8 cellular contexts compared by ENCODE assay signal in the genomic region with DNA sequence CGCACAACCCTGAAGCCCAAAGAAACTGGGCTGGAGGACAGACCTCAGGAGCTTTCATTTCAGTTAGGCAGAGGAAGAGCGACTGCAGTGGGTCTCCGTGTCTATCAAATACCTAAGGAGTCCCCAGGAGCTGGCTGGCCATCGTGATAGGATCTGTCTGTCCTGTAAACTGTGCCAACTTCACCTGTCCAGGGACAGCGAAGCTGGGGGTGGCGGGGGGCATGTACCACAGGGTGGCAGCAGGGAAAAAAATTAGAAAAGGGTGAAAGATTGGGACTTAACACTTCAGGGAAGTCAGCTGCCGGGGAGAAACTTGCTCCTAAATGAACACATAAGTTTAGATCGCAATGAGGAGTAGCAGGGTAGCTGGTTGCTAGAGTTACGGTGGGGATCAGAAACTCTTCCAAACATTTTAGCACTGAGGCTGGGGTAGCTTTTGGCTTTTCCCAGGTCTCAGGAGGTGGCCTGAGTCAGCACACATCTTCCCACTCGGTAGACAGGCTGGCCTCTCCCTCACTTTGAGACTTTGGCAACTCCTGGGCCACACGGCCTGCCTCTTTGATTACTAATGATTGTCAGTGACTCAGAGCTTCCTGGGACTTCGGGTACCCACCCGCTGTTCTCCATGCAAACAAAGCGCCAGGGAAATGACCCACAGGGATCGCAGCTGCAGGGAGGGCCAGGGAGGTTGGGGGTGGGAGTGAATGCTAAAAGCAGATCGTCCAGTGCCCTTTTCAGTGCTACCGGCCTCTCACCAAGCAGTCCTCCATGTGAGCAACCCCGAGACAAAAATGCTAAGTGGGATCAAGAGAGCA. TPM values are rescaled to one million over a fixed set of nuclear protein-coding genes. Genes with fewer than 3 reads are reported as not detected.
DNase-seq lines count a peak whose midpoint lies in the region; ATAC-seq and TF ChIP-seq lines count a peak whose summit lies in the region.

No MANE protein-coding gene starts in this region.

- DNase-seq in DND-41 (peak; percentile 33), MG63 (peak; percentile 96), fibroblast of mammary gland (ENCODE audit: low read depth) (peak; percentile 98), natural killer cell (no peak), type B pancreatic cell (ENCODE audit: extremely low spot score, unreplicated experiment) (no peak)
- peak; percentile 68 for DNase-seq in activated CD4-positive, alpha-beta memory T cell treated with anti-CD3 and anti-CD28 coated beads for 36 hours

- CTCF ChIA-PET in activated CD4-positive, alpha-beta memory T cell treated with anti-CD3 and anti-CD28 coated beads for 36 hours (lab: Charles Lee): interaction anchor here (0.6 to 7.5 kb wide), 9 partner anchors 10 to 179 kb away, joined by 3 to 113 read pairs (median 11); partner anchors contain the start of genes CASTOR1, RNF215 and SEC14L2

- H3K27ac Mint-ChIP-seq in activated CD4-positive, alpha-beta memory T cell treated with anti-CD3 and anti-CD28 coated beads for 36 hours: peak overlapping the region; percentile 95
- H3K27ac Mint-ChIP-seq in natural killer cell (peak overlapping the region; percentile 79 to 93), type B pancreatic cell (peak overlapping the region; percentile 75)

- peak overlapping the region; percentile 92 for H3K27ac ChIP-seq in DND-41 (ENCODE audit: low read length)

- peaks cover 40% of the 10 kb centered on the region for H3K79me2 ChIP-seq in DND-41 (ENCODE audit: insufficient read depth, low read length)

- H3K4me2 ChIP-seq in DND-41 (ENCODE audit: insufficient read depth, low read length): peak overlapping the region; percentile 99

- peaks cover 53% of the 10 kb centered on the region for H3K36me3 ChIP-seq in DND-41 (ENCODE audit: insufficient read depth, low read length)
- H3K36me3 ChIP-seq in MG63: peaks cover 30% of the 10 kb centered on the region

- no peaks in the 10 kb centered on the region for H3K9me3 Mint-ChIP-seq in activated CD4-positive, alpha-beta memory T cell treated with anti-CD3 and anti-CD28 coated beads for 36 hours
- no peaks in the 10 kb centered on the region for H3K9me3 Mint-ChIP-seq in natural killer cell
- no peaks in the 10 kb centered on the region for H3K9me3 Mint-ChIP-seq in type B pancreatic cell

- H3K36me3 Mint-ChIP-seq in activated CD4-positive, alpha-beta memory T cell treated with anti-CD3 and anti-CD28 coated beads for 36 hours: peaks cover 30% of the 10 kb centered on the region
- no peaks in the 10 kb centered on the region for H3K36me3 Mint-ChIP-seq in natural killer cell
- H3K36me3 Mint-ChIP-seq in type B pancreatic cell: no peaks in the 10 kb centered on the region

- ATAC-seq in DND-41 (ENCODE audit: insufficient read depth, low read depth): no peak
- no peak for ATAC-seq in natural killer cell
- no peak for ATAC-seq in HG03378 (IDR thresholded peaks at IDR 0.05; ENCODE audit: unreplicated experiment)
- no peak for ATAC-seq in HG03097 (IDR thresholded peaks at IDR 0.05; ENCODE audit: low FRiP score, unreplicated experiment)

- peak overlapping the region; percentile 94 for H3K9ac ChIP-seq in DND-41 (ENCODE audit: low read depth, low read length)

- H3K27me3 ChIP-seq in DND-41 (ENCODE audit: insufficient read depth, low read length, poor library complexity) (no peaks in the 10 kb centered on the region), MG63 (no peaks in the 10 kb centered on the region)

- H3K9me3 ChIP-seq in DND-41 (ENCODE audit: insufficient read depth, low read length, severe bottlenecking) (no peaks in the 10 kb centered on the region), MG63 (no peaks in the 10 kb centered on the region)

- peaks cover 58% of the 10 kb centered on the region for H3K4me1 Mint-ChIP-seq in activated CD4-positive, alpha-beta memory T cell treated with anti-CD3 and anti-CD28 coated beads for 36 hours (ENCODE audit: low read depth)
- H3K4me1 Mint-ChIP-seq in natural killer cell: peaks cover 41 to 55% of the 10 kb centered on the region in 2 donors
- peaks cover 30% of the 10 kb centered on the region for H3K4me1 Mint-ChIP-seq in type B pancreatic cell (ENCODE audit: unreplicated experiment)

- H2AFZ ChIP-seq in DND-41 (ENCODE audit: low read depth, low read length): peak overlapping the region; percentile 69

- H3K27me3 Mint-ChIP-seq in activated CD4-positive, alpha-beta memory T cell treated with anti-CD3 and anti-CD28 coated beads for 36 hours: no peaks in the 10 kb centered on the region
- H3K27me3 Mint-ChIP-seq in natural killer cell (ENCODE audit: low read depth in 2 of 2): no peaks in the 10 kb centered on the region
- H3K27me3 Mint-ChIP-seq in type B pancreatic cell: no peaks in the 10 kb centered on the region

- peak; percentile 2 for TF ChIP-seq CTCF in DND-41 (IDR thresholded peaks at IDR 0.05; ENCODE audit: borderline replicate concordance, extremely low read depth, low read length, poor library complexity, severe bottlenecking)
- TF ChIP-seq CTCF in fibroblast of mammary gland (conservative IDR thresholded peaks at IDR 0.05; ENCODE audit: control insufficient read depth, insufficient read depth, low read depth, low read length): no peak
- no peak for TF ChIP-seq CTCF in natural killer cell (IDR thresholded peaks at IDR 0.05)
- no peak for TF ChIP-seq CTCF in type B pancreatic cell (conservative IDR thresholded peaks at IDR 0.05)

- H3K4me3 Mint-ChIP-seq in activated CD4-positive, alpha-beta memory T cell treated with anti-CD3 and anti-CD28 coated beads for 36 hours: peak overlapping the region; percentile 90
- H3K4me3 Mint-ChIP-seq in natural killer cell: peak overlapping the region; percentile 95
- H3K4me3 Mint-ChIP-seq in type B pancreatic cell: peak overlapping the region; percentile 97

- peaks cover 59% of the 10 kb centered on the region for H3K4me1 ChIP-seq in DND-41 (ENCODE audit: insufficient read depth, low read length)

- POLR2A ChIA-PET in activated CD4-positive, alpha-beta memory T cell treated with anti-CD3 and anti-CD28 coated beads for 36 hours (lab: Charles Lee): interaction anchor here (0.5 to 6.0 kb wide), 15 partner anchors 8 to 212 kb away, joined by 3 to 53 read pairs (median 3); partner anchors contain the start of genes CCDC157, SEC14L2, SF3A1 and SLC35E4

- intact Hi-C loops in activated CD4-positive, alpha-beta memory T cell treated with anti-CD3 and anti-CD28 coated beads for 36 hours (cut with micrococcal nuclease): loop anchor here (1.0 to 10.0 kb wide), 3 partner anchors 66 to 258 kb away; partner anchors contain the start of gene SF3A1
- intact Hi-C loops in natural killer cell (cut with micrococcal nuclease): no loop called here

- peaks cover 11% of the 10 kb centered on the region for H4K20me1 ChIP-seq in DND-41 (ENCODE audit: insufficient read depth, low read length)

- H3K4me3 ChIP-seq in DND-41 (ENCODE audit: low read depth in 1 of 2, low read length in 2 of 2) (peak overlapping the region; percentile 57 to 91; a peak in 3 of 4 replicates), MG63 (peak overlapping the region; percentile 60), fibroblast of mammary gland (ENCODE audit: control insufficient read depth, low read depth, low read length) (peak overlapping the region; percentile 38)

RNA-seq across cellular contexts. Expression of gene MTFP1, which starts 2.9 kb away (rescaled TPM):
- 25.3 and 35.5 TPM in 2 replicates for total RNA-seq in MG63 (2014; rRNA removed; shearing (Covaris generic); ENCODE audit: low replicate concordance)
- 10 to 100 TPM; 50.5 to 54.5 TPM for total RNA-seq in activated CD4-positive, alpha-beta memory T cell treated with anti-CD3 and anti-CD28 coated beads for 36 hours
- total RNA-seq in natural killer cell (10 to 100 TPM; 15.7 to 17.5 (median 17.2) TPM), type B pancreatic cell (ENCODE audit: low replicate concordance) (16.1 and 20.6 TPM in 2 replicates)

RNA-seq across cellular contexts. Expression of gene SEC14L2, which starts 25.9 kb away (rescaled TPM):
- total RNA-seq in MG63 (2014; rRNA removed; shearing (Covaris generic); ENCODE audit: low replicate concordance): 16.3 and 30.2 TPM in 2 replicates
- 10 to 100 TPM; 12.8 to 15.3 TPM for total RNA-seq in activated CD4-positive, alpha-beta memory T cell treated with anti-CD3 and anti-CD28 coated beads for 36 hours
- total RNA-seq in natural killer cell (1 to 10 TPM in 2 of 3 donors, under 1 TPM in 1; 0.71 to 6.6 (median 2.7) TPM), type B pancreatic cell (ENCODE audit: low replicate concordance) (7.9 and 9.6 TPM in 2 replicates)

RNA-seq across cellular contexts. Expression of gene RNF215, which starts 35.5 kb away (rescaled TPM):
- 26.9 and 29.6 TPM in 2 replicates for total RNA-seq in MG63 (2014; rRNA removed; shearing (Covaris generic); ENCODE audit: low replicate concordance)
- total RNA-seq in activated CD4-positive, alpha-beta memory T cell treated with anti-CD3 and anti-CD28 coated beads for 36 hours: 10 to 100 TPM in 1 of 2 experiments, 1 to 10 TPM in 1; 8.8 to 10.2 TPM
- total RNA-seq in natural killer cell (1 to 10 TPM; 7.5 to 9.8 (median 9.5) TPM), type B pancreatic cell (ENCODE audit: low replicate concordance) (16.9 and 29.2 TPM in 2 replicates)

RNA-seq across cellular contexts. Expression of gene SEC14L3, which starts 49.1 kb away (rescaled TPM):
- total RNA-seq in MG63 (2014; rRNA removed; shearing (Covaris generic); ENCODE audit: low replicate concordance): not detected in 2 replicates
- not detected for total RNA-seq in activated CD4-positive, alpha-beta memory T cell treated with anti-CD3 and anti-CD28 coated beads for 36 hours
- total RNA-seq in natural killer cell (not detected), type B pancreatic cell (ENCODE audit: low replicate concordance) (not detected in 2 replicates)

Comparison
In these comparisons a context has a peak if more than half of its experiments do, and no peak if none do; other contexts are left out.
1. DNase-seq: peak in DND-41 (single experiment), MG63 (single experiment), activated CD4-positive, alpha-beta memory T cell treated with anti-CD3 and anti-CD28 coated beads for 36 hours (single experiment) and fibroblast of mammary gland (single experiment); none in natural killer cell (single experiment) and type B pancreatic cell (single experiment).
2. Peak in every context shown above with its lines, with median percentiles within 50 percentile points of each other: H3K4me3 ChIP-seq, H3K27ac Mint-ChIP-seq and H3K4me3 Mint-ChIP-seq.